In genomic region chr9:131635285-131635684, GRCh38 we compare ENCODE assay signal across 1 cellular context.
TF ChIP-seq lines count a peak whose summit lies in the region.

No MANE protein-coding gene starts in this region.

TF ChIP-seq in GM23338, 12 proteins besides CTCF, POLR2A, EP300 and RAD21 (continued from another document):
- TF ChIP-seq REST (IDR thresholded peaks at IDR 0.05; ENCODE audit: unreplicated experiment) (no peak), EZH2 (IDR thresholded peaks at IDR 0.05; ENCODE audit: low read depth, unreplicated experiment) (no peak)
